Comparison of ENCODE assay signal across 33 cellular contexts in genomic region chr3:112047264-112047663, GRCh38. TPM values are rescaled to one million over a fixed set of nuclear protein-coding genes. Genes with fewer than 3 reads are reported as not detected.
"Had no signal": no experiment of that assay in that cellular context is flagged by ENCODE, and none has a peak within 500 bp of the region (broad histone marks: within the 10 kb centered on the region; RNA-seq: fewer than 3 reads in every experiment).

No MANE protein-coding gene starts in this region.

- H3K4me1 ChIP-seq: parathyroid adenoma, testis, tibial artery had no signal

- H3K9me3 ChIP-seq: esophagus muscularis mucosa, gastroesophageal sphincter, heart left ventricle, mucosa of descending colon, right lobe of liver, testis, tibial artery, upper lobe of left lung had no signal

- H3K4me3 Mint-ChIP-seq: memory B cell; mesothelial cell of epicardium; naive B cell; natural killer cell treated with Interleukin-12 subunit alpha and Interleukin-12 subunit beta and Interleukin-15 and Interleukin-18, amount 100 ng/mL, for 72 hours; neural crest cell; stimulated activated memory B cell treated with anti-CD40 and anti-IgM and Interleukin-4, amounts not matched to agents 10 μg/mL and 1 μg/mL and 100 μg/mL, for 72 hours had no signal

- H3K27me3 ChIP-seq: dorsolateral prefrontal cortex, foreskin keratinocyte, gastroesophageal sphincter, heart left ventricle, hepatocyte, right lobe of liver, testis, tibial artery, upper lobe of left lung had no signal

- H3K4me1 Mint-ChIP-seq: memory B cell; naive B cell; stimulated activated memory B cell treated with anti-CD40 and anti-IgM and Interleukin-4, amounts not matched to agents 10 μg/mL and 1 μg/mL and 100 μg/mL, for 72 hours had no signal

- ATAC-seq: gastroesophageal sphincter; heart left ventricle; left lobe of liver; mucosa of descending colon; natural killer cell treated with Interleukin-12 subunit alpha and Interleukin-12 subunit beta and Interleukin-15 and Interleukin-18, amount 100 ng/mL, for 72 hours; right lobe of liver; stimulated activated memory B cell treated with anti-CD40 and anti-IgM and Interleukin-4, amounts not matched to agents 10 μg/mL and 1 μg/mL and 100 μg/mL, for 72 hours; stimulated activated naive CD8-positive, alpha-beta T cell treated with anti-CD3 and anti-CD28 coated beads, Interleukin-15, Interleukin-2, amounts not matched to agents 100 U/mL and 50 U/mL, for 24 hours had no signal

- H3K36me3 Mint-ChIP-seq: memory B cell; mesothelial cell of epicardium; naive B cell; natural killer cell treated with Interleukin-12 subunit alpha and Interleukin-12 subunit beta and Interleukin-15 and Interleukin-18, amount 100 ng/mL, for 72 hours; stimulated activated memory B cell treated with anti-CD40 and anti-IgM and Interleukin-4, amounts not matched to agents 10 μg/mL and 1 μg/mL and 100 μg/mL, for 72 hours had no signal

- H3K27me3 Mint-ChIP-seq: progenitor cell of endocrine pancreas had no signal

- H3K36me3 ChIP-seq: esophagus muscularis mucosa, gastroesophageal sphincter, heart left ventricle, right lobe of liver, tibial artery, upper lobe of left lung had no signal

- H3K9me3 Mint-ChIP-seq: memory B cell; mesothelial cell of epicardium; naive B cell; natural killer cell treated with Interleukin-12 subunit alpha and Interleukin-12 subunit beta and Interleukin-15 and Interleukin-18, amount 100 ng/mL, for 72 hours; neural crest cell; stimulated activated memory B cell treated with anti-CD40 and anti-IgM and Interleukin-4, amounts not matched to agents 10 μg/mL and 1 μg/mL and 100 μg/mL, for 72 hours had no signal

- H3K9ac ChIP-seq: parathyroid adenoma had no signal

- H3K27ac Mint-ChIP-seq: memory B cell; mesothelial cell of epicardium; natural killer cell treated with Interleukin-12 subunit alpha and Interleukin-12 subunit beta and Interleukin-15 and Interleukin-18, amount 100 ng/mL, for 72 hours; progenitor cell of endocrine pancreas; stimulated activated memory B cell treated with anti-CD40 and anti-IgM and Interleukin-4, amounts not matched to agents 10 μg/mL and 1 μg/mL and 100 μg/mL, for 72 hours had no signal

- H3K4me3 ChIP-seq: dorsolateral prefrontal cortex, esophagus muscularis mucosa, gastroesophageal sphincter, heart left ventricle, hepatocyte, lung, mucosa of descending colon, right lobe of liver, smooth muscle cell, testis, tibial artery, upper lobe of left lung had no signal

- H3K4me2 ChIP-seq: hepatocyte, smooth muscle cell had no signal

- DNase-seq: dorsolateral prefrontal cortex; effector CD4-positive, alpha-beta T cell; heart left ventricle; kidney; mucosa of descending colon; naive B cell; right lobe of liver; stimulated activated CD4-positive, alpha-beta T cell treated with anti-CD3 and anti-CD28 coated beads, Interleukin-12 subunit alpha, Interleukin-12 subunit beta, amount 100 ng/mL, for 4 hours; stimulated activated CD4-positive, alpha-beta T cell treated with anti-CD3 and anti-CD28 coated beads, Interleukin-1b, Interleukin-23, amount 100 ng/mL, for 48 hours; stimulated activated CD4-positive, alpha-beta T cell treated with anti-CD3 and anti-CD28 coated beads, Interleukin-4, amount 100 ng/mL, for 1 hour; stimulated activated naive CD8-positive, alpha-beta T cell treated with anti-CD3 and anti-CD28 coated beads, Interleukin-15, Interleukin-2, amounts not matched to agents 100 U/mL and 50 U/mL, for 24 hours; substantia nigra; testis; tibial artery; upper lobe of left lung had no signal

- H2AFZ ChIP-seq: hepatocyte, parathyroid adenoma had no signal

- H3K27ac ChIP-seq: dorsolateral prefrontal cortex, esophagus muscularis mucosa, foreskin keratinocyte, gastroesophageal sphincter, heart left ventricle, hepatocyte, parathyroid adenoma, right lobe of liver, testis, tibial artery, upper lobe of left lung had no signal

RNA-seq across cellular contexts. Expression of gene TMPRSS7, which starts 12.7 kb away (rescaled TPM):
- total RNA-seq: epithelial cell of proximal tubule; esophagus muscularis mucosa; fibroblast of lung; foreskin keratinocyte; gastroesophageal sphincter; heart left ventricle; hepatocyte; kidney; left lobe of liver; liver; mesothelial cell of epicardium; natural killer cell treated with Interleukin-12 subunit alpha and Interleukin-12 subunit beta and Interleukin-15 and Interleukin-18, amount 100 ng/mL, for 72 hours; neural crest cell; osteoblast; progenitor cell of endocrine pancreas; right lobe of liver; smooth muscle cell had no signal
- polyA plus RNA-seq: fibroblast of lung, heart left ventricle, liver, smooth muscle cell had no signal

RNA-seq across cellular contexts. Expression of gene TAGLN3, which starts 48.5 kb away (rescaled TPM):
- total RNA-seq: left lobe of liver, liver, osteoblast, right lobe of liver had no signal
- polyA plus RNA-seq: liver had no signal
